ENCODE assay signal across 27 cellular contexts in the genomic region with DNA sequence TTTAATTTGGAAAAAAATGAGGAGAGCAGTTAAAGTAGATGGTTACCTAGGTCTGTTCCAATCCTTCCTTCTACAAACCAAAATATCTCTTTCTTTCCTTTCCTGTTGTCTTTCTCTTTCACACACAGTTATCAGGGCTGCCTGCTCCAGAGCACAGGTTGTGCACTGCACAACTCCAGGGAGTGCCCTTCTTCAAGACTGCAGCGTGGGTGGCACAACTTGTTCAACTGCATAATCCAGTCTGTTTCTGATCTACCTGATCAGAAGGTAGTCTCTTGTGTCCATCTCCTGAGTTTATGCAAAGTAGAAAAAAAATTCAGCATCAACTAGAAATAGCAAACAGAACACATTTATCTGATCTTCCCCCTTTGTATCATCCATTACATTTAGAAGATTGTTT.
"Had no signal": no experiment of that assay in that cellular context is flagged by ENCODE, and none has a peak within 500 bp of the region (broad histone marks: within the 10 kb centered on the region; RNA-seq: fewer than 3 reads in every experiment).

No MANE protein-coding gene starts in this region.

- H3K4me3 Mint-ChIP-seq: neural progenitor cell; stimulated activated effector memory CD8-positive, alpha-beta T cell treated with anti-CD3 and anti-CD28 coated beads, Interleukin-12 subunit alpha, Interleukin-12 subunit beta, amount 100 ng/mL, for 72 hours; stimulated activated naive B cell treated with anti-CD40 and anti-IgM and Interleukin-4, amounts not matched to agents 10 μg/mL and 1 μg/mL and 100 μg/mL, for 72 hours; stimulated activated naive CD8-positive, alpha-beta T cell treated with anti-CD3 and anti-CD28 coated beads, Interleukin-15, Interleukin-2, amounts not matched to agents 100 ng/mL and 50 ng/mL, for 24 hours had no signal

- ATAC-seq: psoas muscle; right cardiac atrium; right lobe of liver; stimulated activated effector memory CD8-positive, alpha-beta T cell treated with anti-CD3 and anti-CD28 coated beads, Interleukin-12 subunit alpha, Interleukin-12 subunit beta, amount 100 ng/mL, for 72 hours; stimulated activated naive B cell treated with anti-CD40 and anti-IgM and Interleukin-4, amounts not matched to agents 10 μg/mL and 1 μg/mL and 100 μg/mL, for 72 hours had no signal

- FAIRE-seq: small intestine had no signal

- H3K36me3 Mint-ChIP-seq: neural progenitor cell; stimulated activated effector memory CD8-positive, alpha-beta T cell treated with anti-CD3 and anti-CD28 coated beads, Interleukin-12 subunit alpha, Interleukin-12 subunit beta, amount 100 ng/mL, for 72 hours had no signal

- DNase-seq: occipital lobe; ovary; posterior cingulate gyrus; psoas muscle; right cardiac atrium; right lobe of liver; sigmoid colon; small intestine; stimulated activated CD4-positive, alpha-beta T cell treated with anti-CD3 and anti-CD28 coated beads, Interleukin-15, amount 100 ng/mL, for 24 hours; stimulated activated CD4-positive, alpha-beta T cell treated with anti-CD3 and anti-CD28 coated beads, Interleukin-2, amount 100 ng/mL, for 24 hours; stimulated activated CD4-positive, alpha-beta T cell treated with anti-CD3 and anti-CD28 coated beads, Interleukin-2, amount 100 ng/mL, for 48 hours; stimulated activated CD4-positive, alpha-beta T cell treated with anti-CD3 and anti-CD28 coated beads, Interleukin-4, amount 100 ng/mL, for 24 hours; stimulated activated naive B cell treated with anti-CD40 and anti-IgM and Interleukin-4, amounts not matched to agents 10 μg/mL and 1 μg/mL and 100 μg/mL, for 72 hours; stimulated activated naive CD4-positive, alpha-beta T cell treated with Interleukin-2 at 50 U/mL for 16 hours; stomach; thyroid gland; trophoblast cell; upper lobe of left lung had no signal

- H3K9ac ChIP-seq: neural progenitor cell, parathyroid adenoma had no signal

- H3K4me1 ChIP-seq: right lobe of liver, sigmoid colon, thyroid gland, tibial nerve had no signal

- H3K27ac Mint-ChIP-seq: nephron; progenitor cell of endocrine pancreas; stimulated activated effector memory CD8-positive, alpha-beta T cell treated with anti-CD3 and anti-CD28 coated beads, Interleukin-12 subunit alpha, Interleukin-12 subunit beta, amount 100 ng/mL, for 72 hours; stimulated activated naive B cell treated with anti-CD40 and anti-IgM and Interleukin-4, amounts not matched to agents 10 μg/mL and 1 μg/mL and 100 μg/mL, for 72 hours; stimulated activated naive CD8-positive, alpha-beta T cell treated with anti-CD3 and anti-CD28 coated beads, Interleukin-15, Interleukin-2, amounts not matched to agents 100 ng/mL and 50 ng/mL, for 24 hours had no signal

- H2AFZ ChIP-seq: neural progenitor cell, parathyroid adenoma had no signal

- H3K4me1 Mint-ChIP-seq: stimulated activated effector memory CD8-positive, alpha-beta T cell treated with anti-CD3 and anti-CD28 coated beads, Interleukin-12 subunit alpha, Interleukin-12 subunit beta, amount 100 ng/mL, for 72 hours; stimulated activated naive B cell treated with anti-CD40 and anti-IgM and Interleukin-4, amounts not matched to agents 10 μg/mL and 1 μg/mL and 100 μg/mL, for 72 hours had no signal

- H3K4me3 ChIP-seq: neural progenitor cell, ovary, psoas muscle, right lobe of liver, sigmoid colon, stomach, thoracic aorta, thyroid gland, tibial nerve, upper lobe of left lung, vagina had no signal

- H3K36me3 ChIP-seq: neural progenitor cell, ovary, right lobe of liver, sigmoid colon, stomach, thoracic aorta, thyroid gland, tibial nerve, upper lobe of left lung, vagina had no signal

- H3K9me3 ChIP-seq: ovary, psoas muscle, right lobe of liver, sigmoid colon, thoracic aorta, thyroid gland, upper lobe of left lung, vagina had no signal

- H3K27ac ChIP-seq: neural progenitor cell, ovary, parathyroid adenoma, right lobe of liver, sigmoid colon, stomach, thyroid gland, tibial nerve, upper lobe of left lung, vagina had no signal

- H3K4me2 ChIP-seq: neural progenitor cell had no signal

- H3K79me2 ChIP-seq: parathyroid adenoma had no signal

- H3K27me3 ChIP-seq: neural progenitor cell, ovary, right lobe of liver, sigmoid colon, thyroid gland, tibial nerve, upper lobe of left lung, vagina had no signal

- H3K9me3 Mint-ChIP-seq: stimulated activated effector memory CD8-positive, alpha-beta T cell treated with anti-CD3 and anti-CD28 coated beads, Interleukin-12 subunit alpha, Interleukin-12 subunit beta, amount 100 ng/mL, for 72 hours; stimulated activated naive CD8-positive, alpha-beta T cell treated with anti-CD3 and anti-CD28 coated beads, Interleukin-15, Interleukin-2, amounts not matched to agents 100 ng/mL and 50 ng/mL, for 24 hours had no signal
